In the genomic region with DNA sequence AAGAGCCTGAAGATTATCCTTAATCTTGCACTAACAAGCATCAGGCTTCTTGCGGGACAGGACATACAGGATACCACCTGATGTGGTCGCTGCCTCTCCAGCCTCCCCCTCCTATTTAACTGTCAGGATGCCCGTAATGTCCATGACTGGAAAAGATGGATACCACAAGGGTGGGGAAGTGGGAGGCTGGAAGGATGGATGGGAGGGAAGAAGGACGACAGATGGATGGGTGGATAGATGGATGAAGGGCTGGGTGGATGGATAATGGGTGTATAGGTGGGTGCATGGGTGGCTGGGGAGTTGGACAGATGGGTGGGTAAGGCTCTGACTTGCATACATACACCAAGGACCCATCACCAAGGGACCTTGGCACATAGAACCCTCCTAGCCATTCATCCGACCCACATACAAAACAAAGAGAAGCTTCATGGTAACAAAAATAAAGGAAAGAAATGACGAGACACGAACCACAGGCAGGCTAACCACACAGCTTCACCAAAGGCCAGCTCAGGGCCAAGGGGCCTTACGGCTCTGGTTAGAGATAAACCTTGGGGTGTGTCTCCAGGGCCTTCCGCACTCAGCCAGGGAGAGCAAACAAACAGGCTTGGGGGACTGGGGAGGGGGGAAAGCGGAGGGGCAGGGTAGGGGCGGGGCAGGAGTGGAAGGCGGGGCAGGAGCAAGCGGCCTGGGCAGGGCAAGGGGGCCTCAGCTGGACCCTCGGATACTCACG, we compare ENCODE assay signal across 1 cellular context.
TF ChIP-seq lines count a peak whose summit lies in the region.

No MANE protein-coding gene starts in this region.

TF ChIP-seq in K562, 482 proteins besides CTCF, POLR2A, EP300 and RAD21 (continued from another document and continues in another):
- TF ChIP-seq, protein P1, sequence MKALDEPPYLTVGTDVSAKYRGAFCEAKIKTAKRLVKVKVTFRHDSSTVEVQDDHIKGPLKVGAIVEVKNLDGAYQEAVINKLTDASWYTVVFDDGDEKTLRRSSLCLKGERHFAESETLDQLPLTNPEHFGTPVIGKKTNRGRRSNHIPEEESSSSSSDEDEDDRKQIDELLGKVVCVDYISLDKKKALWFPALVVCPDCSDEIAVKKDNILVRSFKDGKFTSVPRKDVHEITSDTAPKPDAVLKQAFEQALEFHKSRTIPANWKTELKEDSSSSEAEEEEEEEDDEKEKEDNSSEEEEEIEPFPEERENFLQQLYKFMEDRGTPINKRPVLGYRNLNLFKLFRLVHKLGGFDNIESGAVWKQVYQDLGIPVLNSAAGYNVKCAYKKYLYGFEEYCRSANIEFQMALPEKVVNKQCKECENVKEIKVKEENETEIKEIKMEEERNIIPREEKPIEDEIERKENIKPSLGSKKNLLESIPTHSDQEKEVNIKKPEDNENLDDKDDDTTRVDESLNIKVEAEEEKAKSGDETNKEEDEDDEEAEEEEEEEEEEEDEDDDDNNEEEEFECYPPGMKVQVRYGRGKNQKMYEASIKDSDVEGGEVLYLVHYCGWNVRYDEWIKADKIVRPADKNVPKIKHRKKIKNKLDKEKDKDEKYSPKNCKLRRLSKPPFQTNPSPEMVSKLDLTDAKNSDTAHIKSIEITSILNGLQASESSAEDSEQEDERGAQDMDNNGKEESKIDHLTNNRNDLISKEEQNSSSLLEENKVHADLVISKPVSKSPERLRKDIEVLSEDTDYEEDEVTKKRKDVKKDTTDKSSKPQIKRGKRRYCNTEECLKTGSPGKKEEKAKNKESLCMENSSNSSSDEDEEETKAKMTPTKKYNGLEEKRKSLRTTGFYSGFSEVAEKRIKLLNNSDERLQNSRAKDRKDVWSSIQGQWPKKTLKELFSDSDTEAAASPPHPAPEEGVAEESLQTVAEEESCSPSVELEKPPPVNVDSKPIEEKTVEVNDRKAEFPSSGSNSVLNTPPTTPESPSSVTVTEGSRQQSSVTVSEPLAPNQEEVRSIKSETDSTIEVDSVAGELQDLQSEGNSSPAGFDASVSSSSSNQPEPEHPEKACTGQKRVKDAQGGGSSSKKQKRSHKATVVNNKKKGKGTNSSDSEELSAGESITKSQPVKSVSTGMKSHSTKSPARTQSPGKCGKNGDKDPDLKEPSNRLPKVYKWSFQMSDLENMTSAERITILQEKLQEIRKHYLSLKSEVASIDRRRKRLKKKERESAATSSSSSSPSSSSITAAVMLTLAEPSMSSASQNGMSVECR (CRISPR knock-in tag; IDR thresholded peaks at IDR 0.05): no peak
- TF ChIP-seq CBX2 (IDR thresholded peaks at IDR 0.05; ENCODE audit: insufficient read depth, low read length, poor library complexity, severe bottlenecking): no peak
- TF ChIP-seq, protein P2, sequence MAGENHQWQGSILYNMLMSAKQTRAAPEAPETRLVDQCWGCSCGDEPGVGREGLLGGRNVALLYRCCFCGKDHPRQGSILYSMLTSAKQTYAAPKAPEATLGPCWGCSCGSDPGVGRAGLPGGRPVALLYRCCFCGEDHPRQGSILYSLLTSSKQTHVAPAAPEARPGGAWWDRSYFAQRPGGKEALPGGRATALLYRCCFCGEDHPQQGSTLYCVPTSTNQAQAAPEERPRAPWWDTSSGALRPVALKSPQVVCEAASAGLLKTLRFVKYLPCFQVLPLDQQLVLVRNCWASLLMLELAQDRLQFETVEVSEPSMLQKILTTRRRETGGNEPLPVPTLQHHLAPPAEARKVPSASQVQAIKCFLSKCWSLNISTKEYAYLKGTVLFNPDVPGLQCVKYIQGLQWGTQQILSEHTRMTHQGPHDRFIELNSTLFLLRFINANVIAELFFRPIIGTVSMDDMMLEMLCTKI (IDR thresholded peaks at IDR 0.05; ENCODE audit: partially characterized antibody): no peak
- TF ChIP-seq ELF2 (CRISPR knock-in tag; IDR thresholded peaks at IDR 0.05): no peak
- TF ChIP-seq NFRKB (IDR thresholded peaks at IDR 0.05; ENCODE audit: low read depth): no peak
- TF ChIP-seq CXXC5 (CRISPR knock-in tag; IDR thresholded peaks at IDR 0.05): peak; percentile 28; the same call in 1 of the 2 replicates
- no peak for TF ChIP-seq FOS (IDR thresholded peaks at IDR 0.05; ENCODE audit: extremely low read depth, insufficient read length)
- no peak for TF ChIP-seq ETV6 (IDR thresholded peaks at IDR 0.05; ENCODE audit: borderline replicate concordance in 1 of 2, low read depth in 2 of 2, low read length in 1 of 2)
- TF ChIP-seq ETV6 (CRISPR knock-in tag; IDR thresholded peaks at IDR 0.05; ENCODE audit: borderline replicate concordance): no peak
- no peak for TF ChIP-seq POLR2H (tag; IDR thresholded peaks at IDR 0.05; ENCODE audit: low read depth)
- no peak for TF ChIP-seq TGIF2 (CRISPR knock-in tag; IDR thresholded peaks at IDR 0.05)
- TF ChIP-seq TEAD1 (CRISPR knock-in tag; IDR thresholded peaks at IDR 0.05): 0 out of 4 replicates have a peak, but pooled peaks of 1 of the 2 experiments have one; percentile 24
- TF ChIP-seq ZSCAN32 (CRISPR knock-in tag; IDR thresholded peaks at IDR 0.05): no peak
- TF ChIP-seq SMARCB1 (IDR thresholded peaks at IDR 0.05; ENCODE audit: insufficient read length, low read depth): no peak
- no peak for TF ChIP-seq JUND (IDR thresholded peaks at IDR 0.05; ENCODE audit: borderline replicate concordance, low read depth, low read length)
- no peak; the same call in 2 of the 3 replicates for TF ChIP-seq JUND (tag; IDR thresholded peaks at IDR 0.05; ENCODE audit: borderline replicate concordance, low read depth, low read length)
- TF ChIP-seq, protein P3, sequence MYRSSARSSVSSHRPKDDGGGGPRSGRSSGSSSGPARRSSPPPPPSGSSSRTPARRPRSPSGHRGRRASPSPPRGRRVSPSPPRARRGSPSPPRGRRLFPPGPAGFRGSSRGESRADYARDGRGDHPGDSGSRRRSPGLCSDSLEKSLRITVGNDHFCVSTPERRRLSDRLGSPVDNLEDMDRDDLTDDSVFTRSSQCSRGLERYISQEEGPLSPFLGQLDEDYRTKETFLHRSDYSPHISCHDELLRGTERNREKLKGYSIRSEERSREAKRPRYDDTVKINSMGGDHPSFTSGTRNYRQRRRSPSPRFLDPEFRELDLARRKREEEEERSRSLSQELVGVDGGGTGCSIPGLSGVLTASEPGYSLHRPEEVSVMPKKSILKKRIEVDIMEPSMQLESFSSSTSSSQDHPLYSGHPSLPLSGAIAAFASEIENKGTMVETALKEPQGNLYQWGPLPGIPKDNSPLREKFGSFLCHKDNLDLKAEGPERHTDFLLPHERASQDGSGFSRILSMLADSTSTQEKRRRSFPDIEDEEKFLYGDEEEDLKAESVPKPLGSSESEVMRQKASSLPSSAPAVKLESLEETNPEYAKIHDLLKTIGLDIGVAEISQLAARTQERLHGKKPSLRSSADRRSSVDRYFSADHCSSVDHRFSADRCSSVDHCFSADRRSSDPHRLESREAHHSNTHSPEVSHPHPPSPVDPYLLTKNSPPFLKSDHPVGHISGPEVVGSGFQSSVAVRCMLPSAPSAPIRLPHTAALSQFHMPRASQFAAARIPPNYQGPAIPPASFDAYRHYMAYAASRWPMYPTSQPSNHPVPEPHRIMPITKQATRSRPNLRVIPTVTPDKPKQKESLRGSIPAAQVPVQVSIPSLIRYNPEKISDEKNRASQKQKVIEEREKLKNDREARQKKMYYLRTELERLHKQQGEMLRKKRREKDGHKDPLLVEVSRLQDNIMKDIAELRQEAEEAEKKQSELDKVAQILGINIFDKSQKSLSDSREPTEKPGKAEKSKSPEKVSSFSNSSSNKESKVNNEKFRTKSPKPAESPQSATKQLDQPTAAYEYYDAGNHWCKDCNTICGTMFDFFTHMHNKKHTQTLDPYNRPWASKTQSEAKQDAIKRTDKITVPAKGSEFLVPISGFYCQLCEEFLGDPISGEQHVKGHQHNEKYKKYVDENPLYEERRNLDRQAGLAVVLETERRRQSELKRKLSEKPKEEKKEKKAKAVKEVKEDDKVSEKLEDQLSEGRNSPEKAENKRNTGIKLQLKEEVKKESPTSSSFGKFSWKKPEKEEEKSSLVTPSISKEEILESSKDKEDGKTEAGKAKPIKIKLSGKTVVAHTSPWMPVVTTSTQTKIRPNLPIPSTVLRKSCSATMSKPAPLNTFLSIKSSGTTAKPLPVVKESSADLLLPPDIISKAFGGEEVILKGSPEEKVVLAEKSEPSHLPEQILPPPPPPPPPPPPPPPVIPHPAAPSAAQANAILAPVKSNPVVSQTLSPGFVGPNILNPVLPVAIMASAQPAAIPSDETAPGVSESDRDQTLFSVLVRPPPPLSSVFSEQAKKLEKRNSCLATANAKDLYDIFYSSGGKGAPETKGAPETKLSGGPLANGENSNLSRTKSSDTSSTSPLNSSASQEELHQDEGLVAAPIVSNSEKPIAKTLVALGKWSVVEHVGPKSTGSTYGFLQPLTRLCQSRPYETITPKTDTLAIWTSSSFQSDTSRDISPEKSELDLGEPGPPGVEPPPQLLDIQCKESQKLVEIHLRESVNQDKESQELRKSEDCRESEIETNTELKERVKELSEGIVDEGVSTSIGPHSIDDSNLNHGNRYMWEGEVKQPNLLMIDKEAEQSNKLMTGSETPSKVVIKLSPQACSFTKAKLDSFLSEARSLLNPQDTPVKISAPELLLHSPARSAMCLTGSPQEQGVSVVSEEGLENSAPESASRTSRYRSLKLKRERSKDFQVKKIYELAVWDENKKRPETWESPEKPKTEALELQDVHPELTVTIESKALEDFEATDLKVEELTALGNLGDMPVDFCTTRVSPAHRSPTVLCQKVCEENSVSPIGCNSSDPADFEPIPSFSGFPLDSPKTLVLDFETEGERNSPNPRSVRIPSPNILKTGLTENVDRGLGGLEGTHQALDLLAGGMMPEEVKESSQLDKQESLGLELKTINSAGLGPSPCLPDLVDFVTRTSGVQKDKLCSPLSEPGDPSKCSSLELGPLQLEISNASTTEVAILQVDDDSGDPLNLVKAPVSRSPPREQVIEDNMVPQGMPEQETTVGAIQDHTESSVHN (IDR thresholded peaks at IDR 0.05; ENCODE audit: borderline replicate concordance in 1 of 2, low read depth in 1 of 2): no peak
- no peak for TF ChIP-seq ZBTB8A (IDR thresholded peaks at IDR 0.05; ENCODE audit: partially characterized antibody)
- TF ChIP-seq ELF4 (CRISPR knock-in tag; IDR thresholded peaks at IDR 0.05): peak; percentile 61; the same call in 1 of the 2 replicates
- TF ChIP-seq RFX7 (CRISPR knock-in tag; IDR thresholded peaks at IDR 0.05): no peak
- TF ChIP-seq KAT7 (CRISPR knock-in tag; IDR thresholded peaks at IDR 0.05; ENCODE audit: borderline replicate concordance): no peak
- no peak for TF ChIP-seq FOXM1 (IDR thresholded peaks at IDR 0.05; ENCODE audit: low read depth)
- no peak for TF ChIP-seq FOXM1 (CRISPR knock-in tag; IDR thresholded peaks at IDR 0.05; ENCODE audit: low read depth)
- TF ChIP-seq, protein P4, sequence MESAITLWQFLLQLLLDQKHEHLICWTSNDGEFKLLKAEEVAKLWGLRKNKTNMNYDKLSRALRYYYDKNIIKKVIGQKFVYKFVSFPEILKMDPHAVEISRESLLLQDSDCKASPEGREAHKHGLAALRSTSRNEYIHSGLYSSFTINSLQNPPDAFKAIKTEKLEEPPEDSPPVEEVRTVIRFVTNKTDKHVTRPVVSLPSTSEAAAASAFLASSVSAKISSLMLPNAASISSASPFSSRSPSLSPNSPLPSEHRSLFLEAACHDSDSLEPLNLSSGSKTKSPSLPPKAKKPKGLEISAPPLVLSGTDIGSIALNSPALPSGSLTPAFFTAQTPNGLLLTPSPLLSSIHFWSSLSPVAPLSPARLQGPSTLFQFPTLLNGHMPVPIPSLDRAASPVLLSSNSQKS (CRISPR knock-in tag; IDR thresholded peaks at IDR 0.05): no peak
- no peak for TF ChIP-seq ZNF561 (CRISPR knock-in tag; conservative IDR thresholded peaks at IDR 0.05)
- TF ChIP-seq, protein P5, sequence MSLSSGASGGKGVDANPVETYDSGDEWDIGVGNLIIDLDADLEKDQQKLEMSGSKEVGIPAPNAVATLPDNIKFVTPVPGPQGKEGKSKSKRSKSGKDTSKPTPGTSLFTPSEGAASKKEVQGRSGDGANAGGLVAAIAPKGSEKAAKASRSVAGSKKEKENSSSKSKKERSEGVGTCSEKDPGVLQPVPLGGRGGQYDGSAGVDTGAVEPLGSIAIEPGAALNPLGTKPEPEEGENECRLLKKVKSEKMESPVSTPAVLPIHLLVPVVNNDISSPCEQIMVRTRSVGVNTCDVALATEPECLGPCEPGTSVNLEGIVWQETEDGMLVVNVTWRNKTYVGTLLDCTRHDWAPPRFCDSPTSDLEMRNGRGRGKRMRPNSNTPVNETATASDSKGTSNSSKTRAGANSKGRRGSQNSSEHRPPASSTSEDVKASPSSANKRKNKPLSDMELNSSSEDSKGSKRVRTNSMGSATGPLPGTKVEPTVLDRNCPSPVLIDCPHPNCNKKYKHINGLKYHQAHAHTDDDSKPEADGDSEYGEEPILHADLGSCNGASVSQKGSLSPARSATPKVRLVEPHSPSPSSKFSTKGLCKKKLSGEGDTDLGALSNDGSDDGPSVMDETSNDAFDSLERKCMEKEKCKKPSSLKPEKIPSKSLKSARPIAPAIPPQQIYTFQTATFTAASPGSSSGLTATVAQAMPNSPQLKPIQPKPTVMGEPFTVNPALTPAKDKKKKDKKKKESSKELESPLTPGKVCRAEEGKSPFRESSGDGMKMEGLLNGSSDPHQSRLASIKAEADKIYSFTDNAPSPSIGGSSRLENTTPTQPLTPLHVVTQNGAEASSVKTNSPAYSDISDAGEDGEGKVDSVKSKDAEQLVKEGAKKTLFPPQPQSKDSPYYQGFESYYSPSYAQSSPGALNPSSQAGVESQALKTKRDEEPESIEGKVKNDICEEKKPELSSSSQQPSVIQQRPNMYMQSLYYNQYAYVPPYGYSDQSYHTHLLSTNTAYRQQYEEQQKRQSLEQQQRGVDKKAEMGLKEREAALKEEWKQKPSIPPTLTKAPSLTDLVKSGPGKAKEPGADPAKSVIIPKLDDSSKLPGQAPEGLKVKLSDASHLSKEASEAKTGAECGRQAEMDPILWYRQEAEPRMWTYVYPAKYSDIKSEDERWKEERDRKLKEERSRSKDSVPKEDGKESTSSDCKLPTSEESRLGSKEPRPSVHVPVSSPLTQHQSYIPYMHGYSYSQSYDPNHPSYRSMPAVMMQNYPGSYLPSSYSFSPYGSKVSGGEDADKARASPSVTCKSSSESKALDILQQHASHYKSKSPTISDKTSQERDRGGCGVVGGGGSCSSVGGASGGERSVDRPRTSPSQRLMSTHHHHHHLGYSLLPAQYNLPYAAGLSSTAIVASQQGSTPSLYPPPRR (CRISPR knock-in tag; IDR thresholded peaks at IDR 0.05; ENCODE audit: borderline replicate concordance): no peak
- TF ChIP-seq ARID2 (IDR thresholded peaks at IDR 0.05): 0 out of 2 replicates have a peak, but pooled peaks have one; percentile 8
- TF ChIP-seq ETV5 (CRISPR knock-in tag; IDR thresholded peaks at IDR 0.05; ENCODE audit: low read depth): 0 out of 2 replicates have a peak, but pooled peaks have one; percentile 28
- TF ChIP-seq ZNF282 (CRISPR knock-in tag; IDR thresholded peaks at IDR 0.05): no peak
- no peak for TF ChIP-seq STAT5B (CRISPR knock-in tag; IDR thresholded peaks at IDR 0.05)
- TF ChIP-seq MBD2 (IDR thresholded peaks at IDR 0.05; ENCODE audit: borderline replicate concordance, low read depth): no peak
- TF ChIP-seq, protein P6, sequence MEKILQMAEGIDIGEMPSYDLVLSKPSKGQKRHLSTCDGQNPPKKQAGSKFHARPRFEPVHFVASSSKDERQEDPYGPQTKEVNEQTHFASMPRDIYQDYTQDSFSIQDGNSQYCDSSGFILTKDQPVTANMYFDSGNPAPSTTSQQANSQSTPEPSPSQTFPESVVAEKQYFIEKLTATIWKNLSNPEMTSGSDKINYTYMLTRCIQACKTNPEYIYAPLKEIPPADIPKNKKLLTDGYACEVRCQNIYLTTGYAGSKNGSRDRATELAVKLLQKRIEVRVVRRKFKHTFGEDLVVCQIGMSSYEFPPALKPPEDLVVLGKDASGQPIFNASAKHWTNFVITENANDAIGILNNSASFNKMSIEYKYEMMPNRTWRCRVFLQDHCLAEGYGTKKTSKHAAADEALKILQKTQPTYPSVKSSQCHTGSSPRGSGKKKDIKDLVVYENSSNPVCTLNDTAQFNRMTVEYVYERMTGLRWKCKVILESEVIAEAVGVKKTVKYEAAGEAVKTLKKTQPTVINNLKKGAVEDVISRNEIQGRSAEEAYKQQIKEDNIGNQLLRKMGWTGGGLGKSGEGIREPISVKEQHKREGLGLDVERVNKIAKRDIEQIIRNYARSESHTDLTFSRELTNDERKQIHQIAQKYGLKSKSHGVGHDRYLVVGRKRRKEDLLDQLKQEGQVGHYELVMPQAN (IDR thresholded peaks at IDR 0.05; ENCODE audit: borderline replicate concordance): no peak
- peak; percentile 34 for TF ChIP-seq CBFA2T3 (IDR thresholded peaks at IDR 0.05)
